8 cellular contexts compared by ENCODE assay signal in the genomic region with DNA sequence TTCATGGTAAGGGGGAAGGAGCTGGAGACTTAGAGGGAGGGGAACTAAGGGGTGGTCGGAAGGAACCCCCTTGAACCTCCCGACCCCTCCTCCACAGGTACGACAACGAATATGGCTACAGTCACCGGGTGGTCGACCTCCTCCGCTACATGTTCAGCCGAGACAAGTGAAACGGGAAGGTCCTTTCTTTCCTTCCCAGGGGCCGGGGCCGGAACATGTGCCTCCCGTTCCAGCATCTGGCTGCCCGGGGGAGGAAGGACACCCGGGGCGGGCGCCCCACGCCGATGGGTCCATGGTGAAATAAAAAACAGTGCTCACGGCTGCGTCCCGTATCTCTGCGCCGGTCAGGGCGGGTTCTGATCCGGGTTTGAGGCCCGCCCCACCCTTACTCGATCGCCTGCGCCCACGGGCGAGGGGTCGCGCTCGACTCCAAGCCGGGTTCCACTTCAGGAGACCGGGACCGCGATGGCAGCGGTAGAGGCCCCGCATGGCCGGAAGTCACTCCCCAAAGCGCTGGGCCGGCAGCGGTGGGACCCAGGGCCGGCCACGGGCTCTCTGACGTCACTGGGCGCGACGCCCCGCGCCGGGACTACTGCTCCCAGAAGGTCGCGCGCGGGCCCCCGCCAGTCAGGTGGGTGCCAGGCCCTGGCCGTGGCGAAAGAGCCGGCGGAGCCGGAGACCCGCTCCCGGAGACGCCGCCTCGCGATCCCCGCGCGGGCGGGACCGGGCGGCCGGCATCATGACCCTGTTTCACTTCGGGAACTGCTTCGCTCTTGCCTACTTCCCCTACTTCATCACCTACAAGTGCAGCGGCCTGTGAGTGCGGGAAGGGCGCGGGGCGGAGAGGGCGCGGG. TPM values are rescaled to one million over a fixed set of nuclear protein-coding genes. Genes with fewer than 3 reads are reported as not detected.
A peak's percentile ranks its signal among the peaks of the same experiment; 100 is the strongest.
DNase-seq lines count a peak whose midpoint lies in the region; ATAC-seq and TF ChIP-seq lines count a peak whose summit lies in the region.

A gene with protein sequence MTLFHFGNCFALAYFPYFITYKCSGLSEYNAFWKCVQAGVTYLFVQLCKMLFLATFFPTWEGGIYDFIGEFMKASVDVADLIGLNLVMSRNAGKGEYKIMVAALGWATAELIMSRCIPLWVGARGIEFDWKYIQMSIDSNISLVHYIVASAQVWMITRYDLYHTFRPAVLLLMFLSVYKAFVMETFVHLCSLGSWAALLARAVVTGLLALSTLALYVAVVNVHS (plus strand): TSS at position 626 of the 854 bp plus-strand sequence. CDS start 114 bp downstream, at position 740.

- CTCF ChIA-PET in OCI-LY7 (lab: Charles Lee; ENCODE audit: unreplicated experiment): no interaction called here

- under 1% methylated on average over 84 of the region's 85 CpGs for WGBS in HUES64

- H3K9me3 ChIP-seq in HUES64 (ENCODE audit: insufficient read depth, low read depth, low read length): no peaks in the 10 kb centered on the region
- H3K9me3 ChIP-seq in OCI-LY7 (ENCODE audit: low read length): no peaks in the 10 kb centered on the region

- H3K27ac ChIP-seq in HUES64 (ENCODE audit: low read depth, low read length) (peak within 1 kb of the TSS; percentile 78), OCI-LY7 (ENCODE audit: low read depth, low read length, poor library complexity, severe bottlenecking) (peak within 1 kb of the TSS; percentile 4), epithelial cell of prostate (peak within 1 kb of the TSS; percentile 59)

- H3K36me3 ChIP-seq in HUES64 (ENCODE audit: insufficient read depth, low read length): peaks cover 38% of the 10 kb centered on the region
- H3K36me3 ChIP-seq in OCI-LY7 (ENCODE audit: insufficient read depth, low read length): no peaks in the 10 kb centered on the region; the same call in 1 of the 2 replicates

- intact Hi-C loops in OCI-LY7 (cut with micrococcal nuclease; ENCODE audit: unreplicated experiment): loop anchor here (1.0 to 5.0 kb wide), 3 partner anchors 67 to 147 kb away; a partner anchor contains a TSS

- no peaks in the 10 kb centered on the region for H4K20me1 ChIP-seq in OCI-LY7 (ENCODE audit: insufficient read depth, low read length)

- TF ChIP-seq CTCF in OCI-LY7 (conservative IDR thresholded peaks at IDR 0.05; ENCODE audit: low read length): no peak

- peak; percentile 95 for DNase-seq in COLO829 (ENCODE audit: low spot score)
- DNase-seq in OCI-LY7 (ENCODE audit: low spot score): peak; percentile 92
- DNase-seq in activated T-cell treated with anti-CD3 and anti-CD28 coated beads for 4 hours: peak; percentile 70
- peak; percentile 18 for DNase-seq in epithelial cell of prostate (ENCODE audit: low read depth, low spot score)
- peak; percentile 92 for DNase-seq in mucosa of gallbladder (ENCODE audit: low spot score)
- peak; percentile 81 for DNase-seq in stimulated activated CD8-positive, alpha-beta memory T cell treated with anti-CD3 and anti-CD28 coated beads, Interleukin-4, amount 100 ng/mL, for 24 hours (ENCODE audit: low read depth)

- H3K79me2 ChIP-seq in OCI-LY7 (ENCODE audit: insufficient read depth, low read depth, low read length): peaks cover 17% of the 10 kb centered on the region; the same call in 1 of the 2 replicates

- TSS peak; percentile 80 for BruUV-seq in OCI-LY7 (replicated peaks; lab: Mats Ljungman, UMichigan)

- H3K9ac ChIP-seq in HUES64 (ENCODE audit: low read depth, low read length): peak within 1 kb of the TSS; percentile 97

- H3K4me1 ChIP-seq in HUES64 (ENCODE audit: insufficient read depth, low read length) (peaks cover 7% of the 10 kb centered on the region), OCI-LY7 (ENCODE audit: insufficient read depth, low read length, poor library complexity, severe bottlenecking) (peaks cover 28% of the 10 kb centered on the region)

- H2AFZ ChIP-seq in OCI-LY7 (ENCODE audit: low read length): peak within 1 kb of the TSS; percentile 73

- peak; percentile 70 for ATAC-seq in GM21360 (IDR thresholded peaks at IDR 0.05; ENCODE audit: unreplicated experiment)

- H3K27me3 ChIP-seq in HUES64 (ENCODE audit: insufficient read depth, low read length): no peaks in the 10 kb centered on the region

- H3K9me2 ChIP-seq in OCI-LY7 (ENCODE audit: insufficient read depth, low read length): no peaks in the 10 kb centered on the region

- H3K4me3 ChIP-seq in HUES64 (ENCODE audit: low read length) (peak within 1 kb of the TSS; percentile 84), OCI-LY7 (ENCODE audit: low read depth, low read length, poor library complexity, severe bottlenecking) (peak within 1 kb of the TSS; percentile 80)

- POLR2A ChIA-PET in OCI-LY7 (lab: Charles Lee): interaction anchor here (0.6 to 1.3 kb wide), 2 partner anchors 61 to 103 kb away, joined by 3 read pairs; a partner anchor contains a TSS

- H3K4me2 ChIP-seq in OCI-LY7 (ENCODE audit: low read length): peak within 1 kb of the TSS; percentile 94

RNA-seq across cellular contexts. Expression of the gene that starts here (rescaled TPM):
- 110 TPM for polyA plus RNA-seq in HUES64 (2013, experiment 1 of 2)
- polyA plus RNA-seq in HUES64 (2013, experiment 2 of 2): 114 TPM
- 83.2 and 85.8 TPM in 2 replicates for total RNA-seq in OCI-LY7 (2014; rRNA removed; shearing (Covaris generic))
- total RNA-seq in OCI-LY7 (2022) (40.9 and 47.1 TPM in 2 replicates), mucosa of gallbladder (87.6 TPM)

Comparison
In these comparisons a context has a peak if more than half of its experiments do, and no peak if none do; other contexts are left out.
1. Peak in every context shown above with its lines: DNase-seq, ATAC-seq, H3K4me3 ChIP-seq and H3K27ac ChIP-seq.
2. DNase-seq: peak in every context shown above with its lines; median percentile 95 in COLO829; 92 in OCI-LY7; 92 in mucosa of gallbladder; 81 in stimulated activated CD8-positive, alpha-beta memory T cell treated with anti-CD3 and anti-CD28 coated beads, Interleukin-4, amount 100 ng/mL, for 24 hours; 70 in activated T-cell treated with anti-CD3 and anti-CD28 coated beads for 4 hours; 18 in epithelial cell of prostate.
3. H3K27ac ChIP-seq: peak in every context shown above with its lines; median percentile 78 in HUES64; 59 in epithelial cell of prostate; 4 in OCI-LY7.